Comparison of ENCODE assay signal across 22 cellular contexts in the genomic region with DNA sequence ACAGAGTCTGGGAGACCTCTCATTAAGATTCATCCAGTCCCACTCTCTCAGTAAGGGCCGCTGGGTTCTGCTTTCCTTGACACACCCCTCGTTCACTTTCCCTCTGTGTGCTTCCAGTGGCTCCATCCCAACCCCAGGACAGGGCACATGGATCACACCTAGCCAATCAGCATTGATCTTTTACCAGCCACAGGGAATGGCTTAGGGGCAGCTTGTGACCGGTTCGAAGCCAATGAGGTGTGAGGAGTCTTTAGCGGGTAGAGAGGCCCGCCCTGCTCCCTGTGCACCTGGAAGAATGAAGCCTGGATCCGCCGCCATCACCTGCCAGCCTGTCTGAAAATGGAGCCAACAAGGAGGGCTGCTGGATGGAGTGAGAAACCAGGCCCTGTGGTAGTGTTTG. TPM values are rescaled to one million over a fixed set of nuclear protein-coding genes. Genes with fewer than 3 reads are reported as not detected.
"Had no signal": no experiment of that assay in that cellular context is flagged by ENCODE, and none has a peak within 500 bp of the region (broad histone marks: within the 10 kb centered on the region; RNA-seq: fewer than 3 reads in every experiment).

No MANE protein-coding gene starts in this region.

- H3K9me3 Mint-ChIP-seq: activated CD4-positive, alpha-beta T cell treated with anti-CD3 and anti-CD28 coated beads, Interleukin-2, amount 10 ng/mL, durations not matched to agents 24 days and 14 days; activated naive CD4-positive, alpha-beta T cell treated with anti-CD3 and anti-CD28 coated beads for 36 hours; activated T-cell treated with anti-CD3 and anti-CD28 coated beads, Interleukin-2, amount 50 U/mL, for 24 hours; activated T-helper 2 cell treated with anti-CD3 and anti-CD28 coated beads, Interferon-gamma antibody, Interleukin-2, Interleukin-4, amounts not matched to agents 10 μg/mL and 5 μg/mL and 100 μg/mL, durations not matched to agents 14 hours and 24 hours and 36 hours; mesothelial cell of epicardium; natural killer cell treated with Interleukin-12 subunit alpha and Interleukin-12 subunit beta and Interleukin-15 and Interleukin-18, amount 100 ng/mL, for 72 hours; stimulated activated memory B cell treated with anti-CD40 and anti-IgM and Interleukin-4, amounts not matched to agents 10 μg/mL and 1 μg/mL and 100 μg/mL, for 72 hours had no signal

- ATAC-seq: activated CD8-positive, alpha-beta T cell treated with anti-CD3 and anti-CD28 coated beads, Interleukin-2, amount 10 ng/mL, durations not matched to agents 7 days and 5 days; body of pancreas; foreskin keratinocyte; left lobe of liver; stimulated activated memory B cell treated with anti-CD40 and anti-IgM and Interleukin-4, amounts not matched to agents 10 μg/mL and 1 μg/mL and 100 μg/mL, for 72 hours had no signal

- H3K36me3 ChIP-seq: spleen, thoracic aorta had no signal

- H3K27me3 Mint-ChIP-seq: activated CD4-positive, alpha-beta T cell treated with anti-CD3 and anti-CD28 coated beads, Interleukin-2, amount 10 ng/mL, durations not matched to agents 24 days and 14 days had no signal

- H3K4me1 Mint-ChIP-seq: activated CD4-positive, alpha-beta T cell treated with anti-CD3 and anti-CD28 coated beads, Interleukin-2, amount 10 ng/mL, durations not matched to agents 24 days and 14 days; mesothelial cell of epicardium; stimulated activated memory B cell treated with anti-CD40 and anti-IgM and Interleukin-4, amounts not matched to agents 10 μg/mL and 1 μg/mL and 100 μg/mL, for 72 hours had no signal

- H3K27me3 ChIP-seq: body of pancreas, foreskin keratinocyte had no signal

- H3K4me3 ChIP-seq: body of pancreas, lung, spleen, thoracic aorta had no signal

- H3K4me3 Mint-ChIP-seq: activated CD4-positive, alpha-beta T cell treated with anti-CD3 and anti-CD28 coated beads, Interleukin-2, amount 10 ng/mL, durations not matched to agents 24 days and 14 days; activated CD8-positive, alpha-beta T cell treated with anti-CD3 and anti-CD28 coated beads, Interleukin-2, amount 10 ng/mL, durations not matched to agents 7 days and 5 days; activated naive CD4-positive, alpha-beta T cell treated with anti-CD3 and anti-CD28 coated beads for 36 hours; activated T-cell treated with anti-CD3 and anti-CD28 coated beads, Interleukin-2, amount 50 U/mL, for 24 hours; mesothelial cell of epicardium; natural killer cell treated with Interleukin-12 subunit alpha and Interleukin-12 subunit beta and Interleukin-15 and Interleukin-18, amount 100 ng/mL, for 72 hours; stimulated activated memory B cell treated with anti-CD40 and anti-IgM and Interleukin-4, amounts not matched to agents 10 μg/mL and 1 μg/mL and 100 μg/mL, for 72 hours had no signal

- H3K36me3 Mint-ChIP-seq: mesothelial cell of epicardium; natural killer cell treated with Interleukin-12 subunit alpha and Interleukin-12 subunit beta and Interleukin-15 and Interleukin-18, amount 100 ng/mL, for 72 hours; stimulated activated memory B cell treated with anti-CD40 and anti-IgM and Interleukin-4, amounts not matched to agents 10 μg/mL and 1 μg/mL and 100 μg/mL, for 72 hours had no signal

- H3K27ac ChIP-seq: body of pancreas, foreskin keratinocyte, spleen, thoracic aorta had no signal

- H3K4me1 ChIP-seq: body of pancreas, foreskin keratinocyte, spleen had no signal

- H3K27ac Mint-ChIP-seq: activated CD4-positive, alpha-beta T cell treated with anti-CD3 and anti-CD28 coated beads, Interleukin-2, amount 10 ng/mL, durations not matched to agents 24 days and 14 days; activated CD8-positive, alpha-beta T cell treated with anti-CD3 and anti-CD28 coated beads, Interleukin-2, amount 10 ng/mL, durations not matched to agents 7 days and 5 days; activated naive CD4-positive, alpha-beta T cell treated with anti-CD3 and anti-CD28 coated beads for 36 hours; activated T-cell treated with anti-CD3 and anti-CD28 coated beads, Interleukin-2, amount 50 U/mL, for 24 hours; activated T-helper 2 cell treated with anti-CD3 and anti-CD28 coated beads, Interferon-gamma antibody, Interleukin-2, Interleukin-4, amounts not matched to agents 10 μg/mL and 5 μg/mL and 100 μg/mL, durations not matched to agents 14 hours and 24 hours and 36 hours; mesothelial cell of epicardium; natural killer cell treated with Interleukin-12 subunit alpha and Interleukin-12 subunit beta and Interleukin-15 and Interleukin-18, amount 100 ng/mL, for 72 hours; stimulated activated memory B cell treated with anti-CD40 and anti-IgM and Interleukin-4, amounts not matched to agents 10 μg/mL and 1 μg/mL and 100 μg/mL, for 72 hours had no signal

- DNase-seq: activated CD4-positive, alpha-beta T cell treated with anti-CD3 and anti-CD28 coated beads, Interleukin-2, amount 10 ng/mL, durations not matched to agents 24 days and 14 days; activated CD4-positive, CD25-positive, alpha-beta regulatory T cell; activated CD8-positive, alpha-beta T cell treated with anti-CD3 and anti-CD28 coated beads, Interleukin-2, amount 10 ng/mL, durations not matched to agents 7 days and 5 days; activated naive CD4-positive, alpha-beta T cell treated with anti-CD3 and anti-CD28 coated beads for 36 hours; activated T-cell treated with anti-CD3 and anti-CD28 coated beads, Interleukin-2, amount 50 U/mL, for 24 hours; body of pancreas; caudate nucleus; foreskin keratinocyte; glutamatergic neuron; hippocampal formation; kidney; retina; spleen; stimulated activated CD4-positive, alpha-beta T cell treated with anti-CD3 and anti-CD28 coated beads, Interleukin-4, amount 100 ng/mL, for 4 hours had no signal

RNA-seq across cellular contexts. Expression of a gene that starts 35.2 kb away (rescaled TPM):
- total RNA-seq: activated CD4-positive, alpha-beta T cell treated with anti-CD3 and anti-CD28 coated beads, Interleukin-2, amount 10 ng/mL, durations not matched to agents 24 days and 14 days; activated CD8-positive, alpha-beta T cell treated with anti-CD3 and anti-CD28 coated beads, Interleukin-2, amount 10 ng/mL, durations not matched to agents 7 days and 5 days; activated naive CD4-positive, alpha-beta T cell treated with anti-CD3 and anti-CD28 coated beads for 36 hours; activated T-helper 2 cell treated with anti-CD3 and anti-CD28 coated beads, Interferon-gamma antibody, Interleukin-2, Interleukin-4, amounts not matched to agents 10 μg/mL and 5 μg/mL and 100 μg/mL, durations not matched to agents 14 hours and 24 hours and 36 hours; fibroblast of lung; natural killer cell treated with Interleukin-12 subunit alpha and Interleukin-12 subunit beta and Interleukin-15 and Interleukin-18, amount 100 ng/mL, for 72 hours; spleen had no signal
- polyA plus RNA-seq: fibroblast of lung, spleen had no signal
